17 cellular contexts compared by ENCODE assay signal in genomic region chr10:97823734-97824133, GRCh38. TPM values are rescaled to one million over a fixed set of nuclear protein-coding genes. Genes with fewer than 3 reads are reported as not detected.
"Had no signal": no experiment of that assay in that cellular context is flagged by ENCODE, and none has a peak within 500 bp of the region (broad histone marks: within the 10 kb centered on the region; RNA-seq: fewer than 3 reads in every experiment).

No MANE protein-coding gene starts in this region.

- H3K36me3 Mint-ChIP-seq: activated CD4-positive, alpha-beta memory T cell treated with anti-CD3 and anti-CD28 coated beads for 36 hours; natural killer cell had no signal

- FAIRE-seq: astrocyte, urothelium cell line had no signal

- H3K27ac Mint-ChIP-seq: activated CD4-positive, alpha-beta memory T cell treated with anti-CD3 and anti-CD28 coated beads for 36 hours; activated naive CD8-positive, alpha-beta T cell treated with anti-CD3 and anti-CD28 coated beads, Interleukin-2, amount 50 U/mL, for 24 hours; natural killer cell had no signal

- DNase-seq: activated CD4-positive, alpha-beta memory T cell treated with anti-CD3 and anti-CD28 coated beads for 36 hours; activated CD4-positive, alpha-beta T cell treated with anti-CD3 and anti-CD28 coated beads for 1 hour; activated CD8-positive, alpha-beta memory T cell treated with anti-CD3 and anti-CD28 coated beads, Interleukin-2, amount 50 U/mL, for 48 hours; activated naive CD4-positive, alpha-beta T cell treated with Interleukin-2 at 50 U/mL for 16 hours; activated naive CD8-positive, alpha-beta T cell treated with anti-CD3 and anti-CD28 coated beads, Interleukin-2, amount 50 U/mL, for 24 hours; effector CD8-positive, alpha-beta T cell; hypothalamus; kidney glomerular epithelial cell; natural killer cell; stomach had no signal

- H3K27ac ChIP-seq: coronary artery, gastroesophageal sphincter, skin epidermis had no signal

- ATAC-seq: activated naive CD8-positive, alpha-beta T cell treated with anti-CD3 and anti-CD28 coated beads, Interleukin-2, amount 50 U/mL, for 24 hours; gastroesophageal sphincter had no signal

- H3K27me3 Mint-ChIP-seq: activated CD4-positive, alpha-beta memory T cell treated with anti-CD3 and anti-CD28 coated beads for 36 hours; activated naive CD8-positive, alpha-beta T cell treated with anti-CD3 and anti-CD28 coated beads, Interleukin-2, amount 50 U/mL, for 24 hours had no signal

- H3K36me3 ChIP-seq: gastroesophageal sphincter, stomach had no signal

- H3K4me1 ChIP-seq: gastroesophageal sphincter, stomach had no signal

- H3K9me3 Mint-ChIP-seq: activated CD4-positive, alpha-beta memory T cell treated with anti-CD3 and anti-CD28 coated beads for 36 hours; activated naive CD8-positive, alpha-beta T cell treated with anti-CD3 and anti-CD28 coated beads, Interleukin-2, amount 50 U/mL, for 24 hours; natural killer cell had no signal

- H3K4me3 ChIP-seq: coronary artery, gastroesophageal sphincter, skin epidermis, stomach had no signal

- H3K4me3 Mint-ChIP-seq: activated CD4-positive, alpha-beta memory T cell treated with anti-CD3 and anti-CD28 coated beads for 36 hours; activated naive CD8-positive, alpha-beta T cell treated with anti-CD3 and anti-CD28 coated beads, Interleukin-2, amount 50 U/mL, for 24 hours; natural killer cell had no signal

- H3K9me3 ChIP-seq: gastroesophageal sphincter, stomach had no signal

RNA-seq across cellular contexts. Expression of gene GOLGA7B, which starts 25.9 kb away (rescaled TPM):
- polyA plus RNA-seq: fibroblast of lung had no signal

RNA-seq across cellular contexts. Expression of gene SFRP5, which starts 51.9 kb away (rescaled TPM):
- total RNA-seq: activated CD4-positive, alpha-beta memory T cell treated with anti-CD3 and anti-CD28 coated beads for 36 hours; fibroblast of lung; lung microvascular endothelial cell; natural killer cell had no signal
- polyA plus RNA-seq: fibroblast of lung had no signal
